Comparison of ENCODE assay signal across 25 cellular contexts in the genomic region with DNA sequence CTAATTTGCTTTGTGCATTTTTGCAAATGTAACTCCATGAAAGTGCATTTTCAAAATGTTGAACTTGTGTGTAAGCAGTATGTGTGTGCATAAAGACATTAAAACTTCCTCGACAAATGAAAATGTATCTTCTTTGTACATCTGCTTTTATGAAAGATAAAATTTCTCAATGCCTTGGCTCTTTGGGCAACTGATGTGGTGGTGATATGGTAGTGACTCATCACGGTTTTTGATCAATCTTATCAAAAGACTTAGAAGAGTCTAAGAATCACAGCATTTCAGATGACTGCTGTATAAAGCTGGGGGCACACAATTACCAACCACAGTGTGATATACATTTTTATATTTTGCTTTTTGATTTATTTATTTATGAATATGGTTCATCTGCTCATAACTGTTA. TPM values are rescaled to one million over a fixed set of nuclear protein-coding genes. Genes with fewer than 3 reads are reported as not detected.
"Had no signal": no experiment of that assay in that cellular context is flagged by ENCODE, and none has a peak within 500 bp of the region (broad histone marks: within the 10 kb centered on the region; RNA-seq: fewer than 3 reads in every experiment).

No MANE protein-coding gene starts in this region.

- ATAC-seq: T-cell had no signal

- DNase-seq: Karpas-422, KG1, MG63, MV-4-11, NCI-H1048, NCI-H1105 treated with DMSO at 0.1 percent for 48 hours, NCI-H1417 treated with DMSO at 0.1 percent for 48 hours, NCI-H146, NCI-H1694 treated with DMSO at 0.1 percent for 48 hours, NCI-H1930, NCI-H2081, NCI-H2107, NCI-H2227 treated with DMSO at 0.1 percent for 48 hours, NCI-H524, NCI-H69, NCI-H774, Right ventricle myocardium superior, RPMI8226, SIG-M5, SK-N-SH, SW 1271, T-cell had no signal

- FAIRE-seq: HTR-8/SVneo, RCC 7860 had no signal

- H3K4me3 ChIP-seq: MG63 had no signal

RNA-seq across cellular contexts. Expression of gene MASP1, which starts 5.4 kb away (rescaled TPM):
- total RNA-seq: SK-MEL-5 had no signal
